Comparison of ENCODE assay signal across 14 cellular contexts in genomic region chr4:115042496-115042895, GRCh38.
DNase-seq lines count a peak whose midpoint lies in the region; ATAC-seq, FAIRE-seq and TF ChIP-seq lines count a peak whose summit lies in the region.
"Had no signal": no experiment of that assay in that cellular context is flagged by ENCODE, and none has a peak within 500 bp of the region (broad histone marks: within the 10 kb centered on the region; RNA-seq: fewer than 3 reads in every experiment).

No MANE protein-coding gene starts in this region.

- H3K23me2 ChIP-seq in H1 (ENCODE audit: low read depth, low read length): no peaks in the 10 kb centered on the region

- peak; percentile 23 to 36; a peak in 3 of 4 replicates for TF ChIP-seq RAD21 in H1 (IDR thresholded peaks at IDR 0.05 in 1 of 2, conservative IDR thresholded peaks at IDR 0.05 in 1 of 2; ENCODE audit: low read depth in 2 of 2, low read length in 2 of 2)

- H3K18ac ChIP-seq in H1 (ENCODE audit: extremely low read depth, low read length): no peak overlapping the region

- H3K23ac ChIP-seq in H1 (ENCODE audit: insufficient read length): no peak overlapping the region

- CTCF ChIA-PET in H1 (lab: Charles Lee; ENCODE audit: partially characterized antibody): interaction anchor here (0.8 to 2.2 kb wide), 6 partner anchors 10 to 132 kb away, joined by 3 to 9 read pairs (median 4); no protein-coding TSS in a partner anchor

- no peak overlapping the region for H3K56ac ChIP-seq in H1 (replicated peaks; ENCODE audit: insufficient read length, low read depth, low read length)

- H3K9ac ChIP-seq in H1 (replicated peaks in 1 of 4; ENCODE audit: extremely low read depth in 1 of 4, low read depth in 3 of 4, low read length in 3 of 4): no peak overlapping the region

- H2BK120ac ChIP-seq in H1 (replicated peaks; ENCODE audit: low read depth, low read length): no peak overlapping the region

- ATAC-seq in GM18909 (IDR thresholded peaks at IDR 0.05; ENCODE audit: poor library complexity, unreplicated experiment) (peak; percentile 69), HG03565 (IDR thresholded peaks at IDR 0.05; ENCODE audit: unreplicated experiment) (peak; percentile 63), HG03108 (IDR thresholded peaks at IDR 0.05; ENCODE audit: unreplicated experiment) (no peak)

- TF ChIP-seq POLR2A in H1 (IDR thresholded peaks at IDR 0.05; ENCODE audit: control extremely low read depth in 1 of 2, low read depth in 2 of 2, low read length in 2 of 2): no peak

- H2AFZ ChIP-seq in H1 (ENCODE audit: low read length): no peak overlapping the region

- no peak overlapping the region for H2BK15ac ChIP-seq in H1 (ENCODE audit: low read length)

- H4K91ac ChIP-seq in H1 (replicated peaks; ENCODE audit: insufficient read length, low read length): no peak overlapping the region

- no peak overlapping the region for H2BK5ac ChIP-seq in H1 (ENCODE audit: low read depth, low read length)

- H3K79me2 ChIP-seq in H1 (ENCODE audit: control insufficient read depth in 1 of 2, insufficient read depth in 2 of 2, low read length in 2 of 2): no peaks in the 10 kb centered on the region

- no peak for FAIRE-seq in H1 (lab: Jason Lieb, UNC)
- FAIRE-seq: islet of Langerhans had no signal

- POLR2A ChIA-PET in H1 (lab: Charles Lee; ENCODE audit: partially characterized antibody): no interaction called here

- no peaks in the 10 kb centered on the region for H3K79me1 ChIP-seq in H1 (ENCODE audit: low read depth, low read length)

- no peak overlapping the region for H2AK5ac ChIP-seq in H1 (ENCODE audit: low read depth, low read length)

- H2BK12ac ChIP-seq in H1 (ENCODE audit: low read depth, low read length): no peak overlapping the region

- H3K27me3 ChIP-seq in H1 (replicated peaks in 1 of 4; ENCODE audit: control insufficient read depth in 3 of 4, extremely low read depth in 1 of 4, insufficient read depth in 3 of 4, low read length in 3 of 4): no peaks in the 10 kb centered on the region
- H3K27me3 ChIP-seq: ascending aorta had no signal

- TF ChIP-seq EP300 in H1 (IDR thresholded peaks at IDR 0.05; ENCODE audit: borderline replicate concordance in 1 of 2, low read depth in 2 of 2, low read length in 2 of 2): no peak

- H2BK20ac ChIP-seq in H1 (ENCODE audit: low read length): no peak overlapping the region

- H3K27ac ChIP-seq in H1 (ENCODE audit: low read depth, low read length): no peak overlapping the region
- H3K27ac ChIP-seq: ascending aorta, epithelial cell of prostate had no signal

- no peaks in the 10 kb centered on the region for H3K4me1 ChIP-seq in H1 (replicated peaks in 1 of 4; ENCODE audit: control insufficient read depth in 3 of 4, insufficient read depth in 4 of 4, low read length in 3 of 4)
- H3K4me1 ChIP-seq: ascending aorta had no signal

- no peak overlapping the region for H3K4ac ChIP-seq in H1 (replicated peaks; ENCODE audit: insufficient read length, low read depth, low read length)

- no peaks in the 10 kb centered on the region for H4K20me1 ChIP-seq in H1 (replicated peaks in 1 of 2; ENCODE audit: control insufficient read depth in 1 of 2, insufficient read depth in 2 of 2, low read length in 2 of 2)

- no peak overlapping the region for H3K4me3 ChIP-seq in AG10803 (ENCODE audit: low read length)
- H3K4me3 ChIP-seq in H1 (ENCODE audit: extremely low read depth in 1 of 4, insufficient read depth in 2 of 4, low read depth in 3 of 4, low read length in 4 of 4): no peak overlapping the region
- H3K4me3 ChIP-seq: ascending aorta had no signal

- H3K14ac ChIP-seq in H1 (ENCODE audit: insufficient read length): no peak overlapping the region

- no peak overlapping the region for H4K5ac ChIP-seq in H1 (ENCODE audit: insufficient read length, low read depth, low read length)

- H3K36me3 ChIP-seq in H1 (ENCODE audit: control insufficient read depth in 2 of 4, insufficient read depth in 4 of 4, low read length in 3 of 4): no peaks in the 10 kb centered on the region
- H3K36me3 ChIP-seq: ascending aorta had no signal

- no peaks in the 10 kb centered on the region for H3K9me3 ChIP-seq in H1 (ENCODE audit: insufficient read depth in 2 of 2, low read depth in 1 of 2, low read length in 1 of 2)
- H3K9me3 ChIP-seq: ascending aorta had no signal

- no peak overlapping the region for H4K8ac ChIP-seq in H1 (ENCODE audit: extremely low read depth, insufficient read depth, low read length)

- TF ChIP-seq CTCF in AG10803 (conservative IDR thresholded peaks at IDR 0.05; ENCODE audit: low read length) (peak; percentile 37; the same call in 1 of the 2 replicates), H1 (IDR thresholded peaks at IDR 0.05; ENCODE audit: control extremely low read depth in 1 of 3, insufficient read depth in 1 of 3, low read depth in 1 of 3, low read length in 3 of 3) (peak in 2 of 3 experiments; percentile 17 to 60; a peak in 2 of 4 replicates), GM20000 (IDR thresholded peaks at IDR 0.05; ENCODE audit: extremely low read depth, missing control alignments) (no peak)

- H3K4me2 ChIP-seq in H1 (ENCODE audit: insufficient read depth in 1 of 2, low read depth in 2 of 2, low read length in 2 of 2): no peak overlapping the region

- DNase-seq in AG10803 (ENCODE audit: low read depth) (no peak), H1 (ENCODE audit: low read depth in 1 of 2, low spot score in 2 of 2) (no peak), SKM-1 treated with dmso at 0.1 percent for 144 hours (lab: John Stamatoyannopoulos, UW; ENCODE audit: unreplicated experiment) (no peak), GM20000 (ENCODE audit: low spot score) (no peak), NCI-H2196 treated with DMSO at 0.1 percent for 48 hours (lab: John Stamatoyannopoulos, UW; ENCODE audit: unreplicated experiment) (no peak)
- DNase-seq: activated T-cell treated with anti-CD3 and anti-CD28 coated beads for 4 hours, AML-193, NCI-H1417 treated with DMSO at 0.1 percent for 48 hours had no signal

- WGBS in H1 (ENCODE audit: extremely low coverage in 1 of 2, insufficient coverage in 1 of 2, insufficient read length in 1 of 2, insufficient replicate concordance in 2 of 2, low coverage in 1 of 2, low lambda C conversion rate in 2 of 2, missing lambda C conversion rate in 1 of 2), 2 experiments: 43% methylated on average over 3 of the region's 3 CpGs; no CpG with 5 or more reads in 1 of the 2 experiments

TF ChIP-seq in H1, 55 proteins besides CTCF, POLR2A, EP300 and RAD21:
- TF ChIP-seq ASH2L (IDR thresholded peaks at IDR 0.05; ENCODE audit: low read length) (no peak), ATF2 (IDR thresholded peaks at IDR 0.05; ENCODE audit: low read length) (no peak), KDM4A (IDR thresholded peaks at IDR 0.05; ENCODE audit: low read depth, low read length, severe bottlenecking) (no peak), CBX8 (IDR thresholded peaks at IDR 0.05; ENCODE audit: borderline replicate concordance, low read depth, low read length) (no peak), SP1 (IDR thresholded peaks at IDR 0.05; ENCODE audit: low read depth, low read length) (no peak), RNF2 (IDR thresholded peaks at IDR 0.05; ENCODE audit: borderline replicate concordance, low read depth, low read length, missing control alignments, poor library complexity, severe bottlenecking) (no peak), TEAD4 (IDR thresholded peaks at IDR 0.05; ENCODE audit: low read depth, low read length) (no peak), MAX (IDR thresholded peaks at IDR 0.05) (no peak), SUZ12 (IDR thresholded peaks at IDR 0.05; ENCODE audit: low read length) (no peak), CTBP2 (IDR thresholded peaks at IDR 0.05; ENCODE audit: borderline replicate concordance, insufficient read depth, insufficient read length, low read length) (no peak), EZH2 (IDR thresholded peaks at IDR 0.05; ENCODE audit: low read depth, low read length, severe bottlenecking) (no peak), PHF8 (conservative IDR thresholded peaks at IDR 0.05; ENCODE audit: low read depth, low read length) (no peak), SIN3A (conservative IDR thresholded peaks at IDR 0.05 in 1 of 2, IDR thresholded peaks at IDR 0.05 in 1 of 2; ENCODE audit: low read depth in 1 of 2, low read length in 2 of 2) (no peak), NANOG (IDR thresholded peaks at IDR 0.05; ENCODE audit: insufficient read depth, low read depth, low read length, poor library complexity, severe bottlenecking) (no peak), HDAC6 (IDR thresholded peaks at IDR 0.05; ENCODE audit: low read depth, low read length) (no peak), YY1 (IDR thresholded peaks at IDR 0.05; ENCODE audit: low read depth, low read length) (no peak), MAFK (IDR thresholded peaks at IDR 0.05; ENCODE audit: low read depth, low read length) (no peak)
